21 cellular contexts compared by ENCODE assay signal in genomic region chr19:16156904-16157303, GRCh38. TPM values are rescaled to one million over a fixed set of nuclear protein-coding genes. Genes with fewer than 3 reads are reported as not detected.
"Had no signal": no experiment of that assay in that cellular context is flagged by ENCODE, and none has a peak within 500 bp of the region (broad histone marks: within the 10 kb centered on the region; RNA-seq: fewer than 3 reads in every experiment).

No MANE protein-coding gene starts in this region.

- H2AFZ ChIP-seq: neural progenitor cell had no signal

- H3K4me1 Mint-ChIP-seq: neural progenitor cell had no signal

- H3K9ac ChIP-seq: neural progenitor cell had no signal

- H3K36me3 ChIP-seq: gastrocnemius medialis, neural progenitor cell, prostate gland, right atrium auricular region, WERI-Rb-1 had no signal

- H3K27me3 ChIP-seq: gastrocnemius medialis, neural progenitor cell, right atrium auricular region, testis, upper lobe of left lung had no signal

- H3K4me1 ChIP-seq: gastrocnemius medialis, neural progenitor cell, prostate gland, right atrium auricular region, testis, upper lobe of left lung had no signal

- H3K9me3 Mint-ChIP-seq: activated T-cell treated with anti-CD3 and anti-CD28 coated beads, Interleukin-2, amount 50 U/mL, for 4 hours; neural progenitor cell had no signal

- H3K27ac Mint-ChIP-seq: neural progenitor cell had no signal

- H3K27ac ChIP-seq: gastrocnemius medialis, neural progenitor cell, prostate gland, right atrium auricular region, testis, upper lobe of left lung, WERI-Rb-1 had no signal

- H3K4me3 Mint-ChIP-seq: activated T-cell treated with anti-CD3 and anti-CD28 coated beads, Interleukin-2, amount 50 U/mL, for 4 hours; neural progenitor cell had no signal

- H3K36me3 Mint-ChIP-seq: neural progenitor cell had no signal

- H3K9me3 ChIP-seq: gastrocnemius medialis, prostate gland, right atrium auricular region, testis, upper lobe of left lung had no signal

- DNase-seq: activated CD8-positive, alpha-beta memory T cell treated with anti-CD3 and anti-CD28 coated beads, Interleukin-2, amount 50 U/mL, for 4 hours; activated naive CD4-positive, alpha-beta T cell treated with anti-CD3 and anti-CD28 coated beads, Interleukin-2, amount 50 U/mL, for 16 hours; activated T-cell treated with anti-CD3 and anti-CD28 coated beads, Interleukin-2, amount 50 U/mL, for 4 hours; effector CD8-positive, alpha-beta T cell; gastrocnemius medialis; head of caudate nucleus; left ventricle myocardium superior; stimulated activated CD4-positive, alpha-beta T cell treated with anti-CD3 and anti-CD28 coated beads, Interleukin-12 subunit alpha, Interleukin-12 subunit beta, amount 100 ng/mL, for 4 hours; stimulated activated CD4-positive, alpha-beta T cell treated with anti-CD3 and anti-CD28 coated beads, Interleukin-1b, Interleukin-23, amount 100 ng/mL, for 48 hours; SW 1271; T-helper 2 cell; testis; upper lobe of left lung; WERI-Rb-1 had no signal

- H3K4me3 ChIP-seq: gastrocnemius medialis, neural progenitor cell, prostate gland, right atrium auricular region, testis, upper lobe of left lung had no signal

- ATAC-seq: activated T-cell treated with anti-CD3 and anti-CD28 coated beads, Interleukin-2, amount 50 U/mL, for 4 hours; esophagus mucosa; gastrocnemius medialis; left ventricle myocardium superior had no signal

- H3K4me2 ChIP-seq: neural progenitor cell had no signal

RNA-seq across cellular contexts. Expression of gene HSH2D, which starts 13.4 kb away (rescaled TPM):
- total RNA-seq: cerebellum, gastrocnemius medialis, osteocyte had no signal

RNA-seq across cellular contexts. Expression of gene CIB3, which starts 16.4 kb away (rescaled TPM):
- total RNA-seq: activated T-cell treated with anti-CD3 and anti-CD28 coated beads, Interleukin-2, amount 50 U/mL, for 4 hours; cerebellum; esophagus mucosa; gastrocnemius medialis; left ventricle myocardium superior; mononuclear cell; osteocyte; prostate gland; right atrium auricular region; testis; upper lobe of left lung had no signal
